ENCODE assay signal across 1 cellular context in genomic region chr2:69559696-69560482, GRCh38.
TF ChIP-seq lines count a peak whose summit lies in the region.

No MANE protein-coding gene starts in this region.

TF ChIP-seq in HepG2, 621 proteins besides CTCF, POLR2A, EP300 and RAD21 (continued from another document and continues in another):
- no peak for TF ChIP-seq REST (IDR thresholded peaks at IDR 0.05; ENCODE audit: borderline replicate concordance in 1 of 2, low read depth in 1 of 2, low read length in 2 of 2)
- TF ChIP-seq TFDP2 (CRISPR knock-in tag; IDR thresholded peaks at IDR 0.05) = no peak
- TF ChIP-seq CBX5 (CRISPR knock-in tag; IDR thresholded peaks at IDR 0.05; ENCODE audit: borderline replicate concordance) = no peak
- no peak for TF ChIP-seq STAT5B (CRISPR knock-in tag; IDR thresholded peaks at IDR 0.05)
- peak; percentile 32; the same call in 1 of the 2 replicates for TF ChIP-seq ARID5B (CRISPR knock-in tag; IDR thresholded peaks at IDR 0.05)
- no peak for TF ChIP-seq ZNF468 (CRISPR knock-in tag; IDR thresholded peaks at IDR 0.05)
- peak; percentile 53 for TF ChIP-seq DRAP1 (CRISPR knock-in tag; IDR thresholded peaks at IDR 0.05)
- peak; percentile 75 for TF ChIP-seq ZBED4 (CRISPR knock-in tag; IDR thresholded peaks at IDR 0.05; ENCODE audit: borderline replicate concordance)
- no peak for TF ChIP-seq AFF4 (CRISPR knock-in tag; IDR thresholded peaks at IDR 0.05)
- TF ChIP-seq RFX1 (IDR thresholded peaks at IDR 0.05) = no peak
- TF ChIP-seq ARNTL (CRISPR knock-in tag; IDR thresholded peaks at IDR 0.05) = no peak
- no peak for TF ChIP-seq ZMYM3 (CRISPR knock-in tag; IDR thresholded peaks at IDR 0.05)
- TF ChIP-seq FOXJ3 (CRISPR knock-in tag; IDR thresholded peaks at IDR 0.05; ENCODE audit: borderline replicate concordance) = no peak
- no peak for TF ChIP-seq SNRNP70 (IDR thresholded peaks at IDR 0.05; ENCODE audit: low read depth, low read length)
- TF ChIP-seq RARG (CRISPR knock-in tag; IDR thresholded peaks at IDR 0.05; ENCODE audit: low read depth) = no peak
- no peak for TF ChIP-seq ZNF687 (CRISPR knock-in tag; IDR thresholded peaks at IDR 0.05)
- TF ChIP-seq IRF2 (CRISPR knock-in tag; IDR thresholded peaks at IDR 0.05) = peak; percentile 68
- TF ChIP-seq CHCHD3 (CRISPR knock-in tag; IDR thresholded peaks at IDR 0.05) = no peak
- TF ChIP-seq RFXAP (CRISPR knock-in tag; IDR thresholded peaks at IDR 0.05; ENCODE audit: borderline replicate concordance) = no peak
- 0 out of 2 replicates have a peak, but pooled peaks have one; percentile 76 for TF ChIP-seq SMAD3 (CRISPR knock-in tag; IDR thresholded peaks at IDR 0.05)
- TF ChIP-seq CEBPG (CRISPR knock-in tag; IDR thresholded peaks at IDR 0.05) = peak; percentile 71; the same call in 1 of the 2 replicates
- no peak for TF ChIP-seq CC2D1A (CRISPR knock-in tag; IDR thresholded peaks at IDR 0.05)
- TF ChIP-seq JUN (CRISPR knock-in tag; IDR thresholded peaks at IDR 0.05) = no peak
- no peak for TF ChIP-seq ZBTB10 (CRISPR knock-in tag; IDR thresholded peaks at IDR 0.05; ENCODE audit: borderline replicate concordance)
- 0 out of 2 replicates have a peak, but pooled peaks have one; percentile 17 for TF ChIP-seq HDAC2 (CRISPR knock-in tag; IDR thresholded peaks at IDR 0.05)
- TF ChIP-seq ZNF33A (CRISPR knock-in tag; IDR thresholded peaks at IDR 0.05; ENCODE audit: borderline replicate concordance) = no peak
- TF ChIP-seq MBD4 (IDR thresholded peaks at IDR 0.05; ENCODE audit: borderline replicate concordance, low read length) = no peak
- TF ChIP-seq KAT8 (CRISPR knock-in tag; IDR thresholded peaks at IDR 0.05) = 0 out of 2 replicates have a peak, but pooled peaks have one; percentile 45
